In genomic region chr5:42583322-42583721, GRCh38 we compare ENCODE assay signal across 1 cellular context.
A peak's percentile ranks its signal among the peaks of the same experiment; 100 is the strongest.
TF ChIP-seq lines count a peak whose summit lies in the region.

No MANE protein-coding gene starts in this region.

TF ChIP-seq in K562, 482 proteins besides CTCF, POLR2A, EP300 and RAD21 (continued from another document and continues in another):
- TF ChIP-seq TFE3 (CRISPR knock-in tag; IDR thresholded peaks at IDR 0.05) = no peak
- no peak for TF ChIP-seq NFRKB (IDR thresholded peaks at IDR 0.05; ENCODE audit: low read depth)
- no peak for TF ChIP-seq PHTF2 (CRISPR knock-in tag; IDR thresholded peaks at IDR 0.05)
- TF ChIP-seq FOXK1 (CRISPR knock-in tag; IDR thresholded peaks at IDR 0.05; ENCODE audit: borderline replicate concordance) = no peak
- TF ChIP-seq IRF2 (CRISPR knock-in tag; IDR thresholded peaks at IDR 0.05) = no peak
- peak; percentile 30; the same call in 1 of the 2 replicates for TF ChIP-seq RNF2 (IDR thresholded peaks at IDR 0.05)
- no peak for TF ChIP-seq ZNF79 (CRISPR knock-in tag; IDR thresholded peaks at IDR 0.05; ENCODE audit: low read depth)
- no peak for TF ChIP-seq ATF4 (CRISPR knock-in tag; IDR thresholded peaks at IDR 0.05)
- TF ChIP-seq NCOA6 (IDR thresholded peaks at IDR 0.05) = no peak
- TF ChIP-seq THRAP3 (IDR thresholded peaks at IDR 0.05; ENCODE audit: borderline replicate concordance) = no peak
- TF ChIP-seq POU5F1 (IDR thresholded peaks at IDR 0.05; ENCODE audit: borderline replicate concordance, low read depth, low read length, partially characterized antibody) = no peak
- TF ChIP-seq KLF13 (tag; IDR thresholded peaks at IDR 0.05; ENCODE audit: borderline replicate concordance, low read depth) = no peak
- no peak for TF ChIP-seq PTTG1 (tag; IDR thresholded peaks at IDR 0.05; ENCODE audit: low read depth)
- TF ChIP-seq, protein P1, sequence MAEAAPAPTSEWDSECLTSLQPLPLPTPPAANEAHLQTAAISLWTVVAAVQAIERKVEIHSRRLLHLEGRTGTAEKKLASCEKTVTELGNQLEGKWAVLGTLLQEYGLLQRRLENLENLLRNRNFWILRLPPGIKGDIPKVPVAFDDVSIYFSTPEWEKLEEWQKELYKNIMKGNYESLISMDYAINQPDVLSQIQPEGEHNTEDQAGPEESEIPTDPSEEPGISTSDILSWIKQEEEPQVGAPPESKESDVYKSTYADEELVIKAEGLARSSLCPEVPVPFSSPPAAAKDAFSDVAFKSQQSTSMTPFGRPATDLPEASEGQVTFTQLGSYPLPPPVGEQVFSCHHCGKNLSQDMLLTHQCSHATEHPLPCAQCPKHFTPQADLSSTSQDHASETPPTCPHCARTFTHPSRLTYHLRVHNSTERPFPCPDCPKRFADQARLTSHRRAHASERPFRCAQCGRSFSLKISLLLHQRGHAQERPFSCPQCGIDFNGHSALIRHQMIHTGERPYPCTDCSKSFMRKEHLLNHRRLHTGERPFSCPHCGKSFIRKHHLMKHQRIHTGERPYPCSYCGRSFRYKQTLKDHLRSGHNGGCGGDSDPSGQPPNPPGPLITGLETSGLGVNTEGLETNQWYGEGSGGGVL (CRISPR knock-in tag; IDR thresholded peaks at IDR 0.05) = no peak
- TF ChIP-seq, protein P2, sequence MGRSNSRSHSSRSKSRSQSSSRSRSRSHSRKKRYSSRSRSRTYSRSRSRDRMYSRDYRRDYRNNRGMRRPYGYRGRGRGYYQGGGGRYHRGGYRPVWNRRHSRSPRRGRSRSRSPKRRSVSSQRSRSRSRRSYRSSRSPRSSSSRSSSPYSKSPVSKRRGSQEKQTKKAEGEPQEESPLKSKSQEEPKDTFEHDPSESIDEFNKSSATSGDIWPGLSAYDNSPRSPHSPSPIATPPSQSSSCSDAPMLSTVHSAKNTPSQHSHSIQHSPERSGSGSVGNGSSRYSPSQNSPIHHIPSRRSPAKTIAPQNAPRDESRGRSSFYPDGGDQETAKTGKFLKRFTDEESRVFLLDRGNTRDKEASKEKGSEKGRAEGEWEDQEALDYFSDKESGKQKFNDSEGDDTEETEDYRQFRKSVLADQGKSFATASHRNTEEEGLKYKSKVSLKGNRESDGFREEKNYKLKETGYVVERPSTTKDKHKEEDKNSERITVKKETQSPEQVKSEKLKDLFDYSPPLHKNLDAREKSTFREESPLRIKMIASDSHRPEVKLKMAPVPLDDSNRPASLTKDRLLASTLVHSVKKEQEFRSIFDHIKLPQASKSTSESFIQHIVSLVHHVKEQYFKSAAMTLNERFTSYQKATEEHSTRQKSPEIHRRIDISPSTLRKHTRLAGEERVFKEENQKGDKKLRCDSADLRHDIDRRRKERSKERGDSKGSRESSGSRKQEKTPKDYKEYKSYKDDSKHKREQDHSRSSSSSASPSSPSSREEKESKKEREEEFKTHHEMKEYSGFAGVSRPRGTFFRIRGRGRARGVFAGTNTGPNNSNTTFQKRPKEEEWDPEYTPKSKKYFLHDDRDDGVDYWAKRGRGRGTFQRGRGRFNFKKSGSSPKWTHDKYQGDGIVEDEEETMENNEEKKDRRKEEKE (IDR thresholded peaks at IDR 0.05; ENCODE audit: borderline replicate concordance in 1 of 2, control insufficient read depth in 1 of 2, low read depth in 2 of 2, low read length in 1 of 2) = no peak
- TF ChIP-seq, protein P3, sequence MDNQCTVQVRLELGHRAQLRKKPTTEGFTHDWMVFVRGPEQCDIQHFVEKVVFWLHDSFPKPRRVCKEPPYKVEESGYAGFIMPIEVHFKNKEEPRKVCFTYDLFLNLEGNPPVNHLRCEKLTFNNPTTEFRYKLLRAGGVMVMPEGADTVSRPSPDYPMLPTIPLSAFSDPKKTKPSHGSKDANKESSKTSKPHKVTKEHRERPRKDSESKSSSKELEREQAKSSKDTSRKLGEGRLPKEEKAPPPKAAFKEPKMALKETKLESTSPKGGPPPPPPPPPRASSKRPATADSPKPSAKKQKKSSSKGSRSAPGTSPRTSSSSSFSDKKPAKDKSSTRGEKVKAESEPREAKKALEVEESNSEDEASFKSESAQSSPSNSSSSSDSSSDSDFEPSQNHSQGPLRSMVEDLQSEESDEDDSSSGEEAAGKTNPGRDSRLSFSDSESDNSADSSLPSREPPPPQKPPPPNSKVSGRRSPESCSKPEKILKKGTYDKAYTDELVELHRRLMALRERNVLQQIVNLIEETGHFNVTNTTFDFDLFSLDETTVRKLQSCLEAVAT (IDR thresholded peaks at IDR 0.05) = no peak
- TF ChIP-seq RBM14 (IDR thresholded peaks at IDR 0.05; ENCODE audit: borderline replicate concordance, insufficient read depth, low read depth, low read length) = no peak
- TF ChIP-seq VEZF1 (CRISPR knock-in tag; IDR thresholded peaks at IDR 0.05) = no peak
- TF ChIP-seq, protein P4, sequence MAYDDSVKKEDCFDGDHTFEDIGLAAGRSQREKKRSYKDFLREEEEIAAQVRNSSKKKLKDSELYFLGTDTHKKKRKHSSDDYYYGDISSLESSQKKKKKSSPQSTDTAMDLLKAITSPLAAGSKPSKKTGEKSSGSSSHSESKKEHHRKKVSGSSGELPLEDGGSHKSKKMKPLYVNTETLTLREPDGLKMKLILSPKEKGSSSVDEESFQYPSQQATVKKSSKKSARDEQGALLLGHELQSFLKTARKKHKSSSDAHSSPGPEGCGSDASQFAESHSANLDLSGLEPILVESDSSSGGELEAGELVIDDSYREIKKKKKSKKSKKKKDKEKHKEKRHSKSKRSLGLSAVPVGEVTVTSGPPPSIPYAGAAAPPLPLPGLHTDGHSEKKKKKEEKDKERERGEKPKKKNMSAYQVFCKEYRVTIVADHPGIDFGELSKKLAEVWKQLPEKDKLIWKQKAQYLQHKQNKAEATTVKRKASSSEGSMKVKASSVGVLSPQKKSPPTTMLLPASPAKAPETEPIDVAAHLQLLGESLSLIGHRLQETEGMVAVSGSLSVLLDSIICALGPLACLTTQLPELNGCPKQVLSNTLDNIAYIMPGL (CRISPR knock-in tag; IDR thresholded peaks at IDR 0.05) = no peak
- TF ChIP-seq ZNF551 (CRISPR knock-in tag; IDR thresholded peaks at IDR 0.05) = no peak
- TF ChIP-seq ILK (tag; IDR thresholded peaks at IDR 0.05; ENCODE audit: borderline replicate concordance, low read depth) = peak; percentile 17; the same call in 1 of the 2 replicates
- TF ChIP-seq, protein P5, sequence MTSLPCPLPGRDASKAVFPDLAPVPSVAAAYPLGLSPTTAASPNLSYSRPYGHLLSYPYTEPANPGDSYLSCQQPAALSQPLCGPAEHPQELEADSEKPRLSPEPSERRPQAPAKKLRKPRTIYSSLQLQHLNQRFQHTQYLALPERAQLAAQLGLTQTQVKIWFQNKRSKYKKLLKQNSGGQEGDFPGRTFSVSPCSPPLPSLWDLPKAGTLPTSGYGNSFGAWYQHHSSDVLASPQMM (CRISPR knock-in tag; IDR thresholded peaks at IDR 0.05) = no peak
- TF ChIP-seq ARHGAP35 (IDR thresholded peaks at IDR 0.05; ENCODE audit: partially characterized antibody) = no peak
- TF ChIP-seq ZNF707 (CRISPR knock-in tag; conservative IDR thresholded peaks at IDR 0.05) = no peak
- TF ChIP-seq MTA2 (IDR thresholded peaks at IDR 0.05; ENCODE audit: low read depth) = no peak
- TF ChIP-seq SIRT6 (IDR thresholded peaks at IDR 0.05; ENCODE audit: low read depth, low read length) = no peak
- no peak for TF ChIP-seq ZNF324 (CRISPR knock-in tag; IDR thresholded peaks at IDR 0.05)
- TF ChIP-seq ZNF316 (IDR thresholded peaks at IDR 0.05) = peak; percentile 91
- no peak for TF ChIP-seq ZSCAN29 (IDR thresholded peaks at IDR 0.05)
- no peak for TF ChIP-seq RNF219 (CRISPR knock-in tag; IDR thresholded peaks at IDR 0.05)
- TF ChIP-seq GABPB2 (CRISPR knock-in tag; conservative IDR thresholded peaks at IDR 0.05) = no peak
- no peak for TF ChIP-seq MCM5 (IDR thresholded peaks at IDR 0.05; ENCODE audit: low read depth)
- peak; percentile 55; the same call in 1 of the 2 replicates for TF ChIP-seq JUND (IDR thresholded peaks at IDR 0.05; ENCODE audit: borderline replicate concordance, low read depth, low read length)
- peak; percentile 30; the same call in 1 of the 3 replicates for TF ChIP-seq JUND (tag; IDR thresholded peaks at IDR 0.05; ENCODE audit: borderline replicate concordance, low read depth, low read length)
- TF ChIP-seq, protein P6, sequence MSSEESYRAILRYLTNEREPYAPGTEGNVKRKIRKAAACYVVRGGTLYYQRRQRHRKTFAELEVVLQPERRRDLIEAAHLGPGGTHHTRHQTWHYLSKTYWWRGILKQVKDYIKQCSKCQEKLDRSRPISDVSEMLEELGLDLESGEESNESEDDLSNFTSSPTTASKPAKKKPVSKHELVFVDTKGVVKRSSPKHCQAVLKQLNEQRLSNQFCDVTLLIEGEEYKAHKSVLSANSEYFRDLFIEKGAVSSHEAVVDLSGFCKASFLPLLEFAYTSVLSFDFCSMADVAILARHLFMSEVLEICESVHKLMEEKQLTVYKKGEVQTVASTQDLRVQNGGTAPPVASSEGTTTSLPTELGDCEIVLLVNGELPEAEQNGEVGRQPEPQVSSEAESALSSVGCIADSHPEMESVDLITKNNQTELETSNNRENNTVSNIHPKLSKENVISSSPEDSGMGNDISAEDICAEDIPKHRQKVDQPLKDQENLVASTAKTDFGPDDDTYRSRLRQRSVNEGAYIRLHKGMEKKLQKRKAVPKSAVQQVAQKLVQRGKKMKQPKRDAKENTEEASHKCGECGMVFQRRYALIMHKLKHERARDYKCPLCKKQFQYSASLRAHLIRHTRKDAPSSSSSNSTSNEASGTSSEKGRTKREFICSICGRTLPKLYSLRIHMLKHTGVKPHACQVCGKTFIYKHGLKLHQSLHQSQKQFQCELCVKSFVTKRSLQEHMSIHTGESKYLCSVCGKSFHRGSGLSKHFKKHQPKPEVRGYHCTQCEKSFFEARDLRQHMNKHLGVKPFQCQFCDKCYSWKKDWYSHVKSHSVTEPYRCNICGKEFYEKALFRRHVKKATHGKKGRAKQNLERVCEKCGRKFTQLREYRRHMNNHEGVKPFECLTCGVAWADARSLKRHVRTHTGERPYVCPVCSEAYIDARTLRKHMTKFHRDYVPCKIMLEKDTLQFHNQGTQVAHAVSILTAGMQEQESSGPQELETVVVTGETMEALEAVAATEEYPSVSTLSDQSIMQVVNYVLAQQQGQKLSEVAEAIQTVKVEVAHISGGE (CRISPR knock-in tag; IDR thresholded peaks at IDR 0.05) = no peak
- TF ChIP-seq KLF6 (CRISPR knock-in tag; IDR thresholded peaks at IDR 0.05; ENCODE audit: borderline replicate concordance) = no peak
- no peak for TF ChIP-seq U2AF1 (optimal IDR thresholded peaks at IDR 0.05; ENCODE audit: low read depth, low read length)
